In the genomic region with DNA sequence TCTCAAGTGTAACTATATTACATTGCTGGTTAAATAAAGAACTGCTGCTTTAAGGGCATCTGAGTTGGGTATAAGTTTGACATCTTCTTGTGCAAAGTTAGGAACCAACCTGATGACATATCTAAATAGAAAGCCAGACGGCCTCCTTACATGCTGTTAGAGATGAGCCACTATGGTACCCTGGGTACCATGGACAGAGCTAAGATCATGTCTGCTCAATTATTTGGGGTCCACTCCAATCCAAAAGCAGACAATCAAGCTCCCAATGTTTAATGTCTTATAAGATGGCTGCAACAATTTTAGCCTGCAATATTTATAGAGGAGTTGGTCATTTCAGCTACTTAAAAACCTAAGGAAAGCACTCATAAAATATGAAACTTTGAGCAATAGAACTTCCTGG, we compare ENCODE assay signal across 2 cellular contexts.
TF ChIP-seq lines count a peak whose summit lies in the region.

No MANE protein-coding gene starts in this region.

TF ChIP-seq in SK-N-SH, 30 proteins besides CTCF, POLR2A, EP300 and RAD21 (continued from another document):
- TF ChIP-seq, protein P1, sequence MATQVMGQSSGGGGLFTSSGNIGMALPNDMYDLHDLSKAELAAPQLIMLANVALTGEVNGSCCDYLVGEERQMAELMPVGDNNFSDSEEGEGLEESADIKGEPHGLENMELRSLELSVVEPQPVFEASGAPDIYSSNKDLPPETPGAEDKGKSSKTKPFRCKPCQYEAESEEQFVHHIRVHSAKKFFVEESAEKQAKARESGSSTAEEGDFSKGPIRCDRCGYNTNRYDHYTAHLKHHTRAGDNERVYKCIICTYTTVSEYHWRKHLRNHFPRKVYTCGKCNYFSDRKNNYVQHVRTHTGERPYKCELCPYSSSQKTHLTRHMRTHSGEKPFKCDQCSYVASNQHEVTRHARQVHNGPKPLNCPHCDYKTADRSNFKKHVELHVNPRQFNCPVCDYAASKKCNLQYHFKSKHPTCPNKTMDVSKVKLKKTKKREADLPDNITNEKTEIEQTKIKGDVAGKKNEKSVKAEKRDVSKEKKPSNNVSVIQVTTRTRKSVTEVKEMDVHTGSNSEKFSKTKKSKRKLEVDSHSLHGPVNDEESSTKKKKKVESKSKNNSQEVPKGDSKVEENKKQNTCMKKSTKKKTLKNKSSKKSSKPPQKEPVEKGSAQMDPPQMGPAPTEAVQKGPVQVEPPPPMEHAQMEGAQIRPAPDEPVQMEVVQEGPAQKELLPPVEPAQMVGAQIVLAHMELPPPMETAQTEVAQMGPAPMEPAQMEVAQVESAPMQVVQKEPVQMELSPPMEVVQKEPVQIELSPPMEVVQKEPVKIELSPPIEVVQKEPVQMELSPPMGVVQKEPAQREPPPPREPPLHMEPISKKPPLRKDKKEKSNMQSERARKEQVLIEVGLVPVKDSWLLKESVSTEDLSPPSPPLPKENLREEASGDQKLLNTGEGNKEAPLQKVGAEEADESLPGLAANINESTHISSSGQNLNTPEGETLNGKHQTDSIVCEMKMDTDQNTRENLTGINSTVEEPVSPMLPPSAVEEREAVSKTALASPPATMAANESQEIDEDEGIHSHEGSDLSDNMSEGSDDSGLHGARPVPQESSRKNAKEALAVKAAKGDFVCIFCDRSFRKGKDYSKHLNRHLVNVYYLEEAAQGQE (IDR thresholded peaks at IDR 0.05; ENCODE audit: low read depth, low read length): peak; percentile 87
- TF ChIP-seq, protein P2, sequence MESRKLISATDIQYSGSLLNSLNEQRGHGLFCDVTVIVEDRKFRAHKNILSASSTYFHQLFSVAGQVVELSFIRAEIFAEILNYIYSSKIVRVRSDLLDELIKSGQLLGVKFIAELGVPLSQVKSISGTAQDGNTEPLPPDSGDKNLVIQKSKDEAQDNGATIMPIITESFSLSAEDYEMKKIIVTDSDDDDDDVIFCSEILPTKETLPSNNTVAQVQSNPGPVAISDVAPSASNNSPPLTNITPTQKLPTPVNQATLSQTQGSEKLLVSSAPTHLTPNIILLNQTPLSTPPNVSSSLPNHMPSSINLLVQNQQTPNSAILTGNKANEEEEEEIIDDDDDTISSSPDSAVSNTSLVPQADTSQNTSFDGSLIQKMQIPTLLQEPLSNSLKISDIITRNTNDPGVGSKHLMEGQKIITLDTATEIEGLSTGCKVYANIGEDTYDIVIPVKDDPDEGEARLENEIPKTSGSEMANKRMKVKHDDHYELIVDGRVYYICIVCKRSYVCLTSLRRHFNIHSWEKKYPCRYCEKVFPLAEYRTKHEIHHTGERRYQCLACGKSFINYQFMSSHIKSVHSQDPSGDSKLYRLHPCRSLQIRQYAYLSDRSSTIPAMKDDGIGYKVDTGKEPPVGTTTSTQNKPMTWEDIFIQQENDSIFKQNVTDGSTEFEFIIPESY (IDR thresholded peaks at IDR 0.05; ENCODE audit: borderline replicate concordance, low read depth): no peak
TF ChIP-seq in SK-N-SH: peak in this region for 1.

TF ChIP-seq in SK-N-SH treated with all-trans-retinoic acid at 6 μM for 48 hours, 23 proteins besides CTCF, POLR2A, EP300 and RAD21 (continued from another document):
- TF ChIP-seq, protein P3, sequence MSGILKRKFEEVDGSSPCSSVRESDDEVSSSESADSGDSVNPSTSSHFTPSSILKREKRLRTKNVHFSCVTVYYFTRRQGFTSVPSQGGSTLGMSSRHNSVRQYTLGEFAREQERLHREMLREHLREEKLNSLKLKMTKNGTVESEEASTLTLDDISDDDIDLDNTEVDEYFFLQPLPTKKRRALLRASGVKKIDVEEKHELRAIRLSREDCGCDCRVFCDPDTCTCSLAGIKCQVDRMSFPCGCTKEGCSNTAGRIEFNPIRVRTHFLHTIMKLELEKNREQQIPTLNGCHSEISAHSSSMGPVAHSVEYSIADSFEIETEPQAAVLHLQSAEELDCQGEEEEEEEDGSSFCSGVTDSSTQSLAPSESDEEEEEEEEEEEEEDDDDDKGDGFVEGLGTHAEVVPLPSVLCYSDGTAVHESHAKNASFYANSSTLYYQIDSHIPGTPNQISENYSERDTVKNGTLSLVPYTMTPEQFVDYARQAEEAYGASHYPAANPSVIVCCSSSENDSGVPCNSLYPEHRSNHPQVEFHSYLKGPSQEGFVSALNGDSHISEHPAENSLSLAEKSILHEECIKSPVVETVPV (CRISPR knock-in tag; IDR thresholded peaks at IDR 0.05): no peak
